In the genomic region with DNA sequence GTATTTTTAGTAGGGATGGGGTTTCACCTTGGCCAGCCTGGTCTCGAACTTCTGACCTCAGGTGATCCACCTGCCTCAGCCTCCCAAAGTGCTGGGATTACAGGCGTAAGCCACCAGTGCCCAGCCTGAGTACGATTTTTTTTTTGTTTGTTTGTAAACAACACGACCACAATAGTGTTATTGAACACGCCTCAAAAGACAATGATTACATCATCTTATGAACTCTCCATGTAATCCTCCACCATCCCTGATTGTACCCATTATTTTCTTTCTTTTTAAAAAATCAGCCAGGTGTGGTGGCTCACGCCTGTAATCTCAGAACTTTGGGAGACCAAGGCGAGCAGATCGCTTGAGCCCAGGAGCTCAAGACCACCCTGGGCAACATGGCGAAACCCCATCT, we compare ENCODE assay signal across 2 cellular contexts.
TF ChIP-seq lines count a peak whose summit lies in the region.

No MANE protein-coding gene starts in this region.

TF ChIP-seq in HepG2, 621 proteins besides CTCF, POLR2A, EP300 and RAD21:
- peak; percentile 75 for TF ChIP-seq ATF7 (IDR thresholded peaks at IDR 0.05)
- TF ChIP-seq ATF7 (CRISPR knock-in tag; IDR thresholded peaks at IDR 0.05): no peak
- no peak for TF ChIP-seq RXRB (CRISPR knock-in tag; IDR thresholded peaks at IDR 0.05; ENCODE audit: borderline replicate concordance)
- no peak for TF ChIP-seq ZNF17 (CRISPR knock-in tag; IDR thresholded peaks at IDR 0.05)

TF ChIP-seq in K562, 482 proteins besides CTCF, POLR2A, EP300 and RAD21:
- no peak for TF ChIP-seq POLR3A (IDR thresholded peaks at IDR 0.05; ENCODE audit: borderline replicate concordance, extremely low read depth, insufficient read depth, insufficient read length)
- TF ChIP-seq, protein P1, sequence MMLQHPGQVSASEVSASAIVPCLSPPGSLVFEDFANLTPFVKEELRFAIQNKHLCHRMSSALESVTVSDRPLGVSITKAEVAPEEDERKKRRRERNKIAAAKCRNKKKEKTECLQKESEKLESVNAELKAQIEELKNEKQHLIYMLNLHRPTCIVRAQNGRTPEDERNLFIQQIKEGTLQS (IDR thresholded peaks at IDR 0.05): peak; percentile 12; the same call in 1 of the 2 replicates
- TF ChIP-seq, protein P1 (CRISPR knock-in tag; conservative IDR thresholded peaks at IDR 0.05): no peak
